Comparison of ENCODE assay signal across 8 cellular contexts in genomic region chr12:2877047-2877958, GRCh38. TPM values are rescaled to one million over a fixed set of nuclear protein-coding genes. Genes with fewer than 3 reads are reported as not detected.
DNase-seq lines count a peak whose midpoint lies in the region; ATAC-seq and TF ChIP-seq lines count a peak whose summit lies in the region.

TSS of gene FOXM1 (minus strand) at chr12:2877174. CDS start at chr12:2874478, 2,696 bp downstream.
TSS of gene RHNO1 (plus strand) at chr12:2877223. CDS start at chr12:2885367, 8,144 bp downstream.

- H3K9me3 ChIP-seq in OCI-LY3 (ENCODE audit: insufficient read depth, low read length), result no peaks in the 10 kb centered on the region
- H3K9me3 ChIP-seq in mucosa of descending colon, result no peaks in the 10 kb centered on the region

- intact Hi-C loops in Calu3 (cut with micrococcal nuclease; ENCODE audit: unreplicated experiment) (no loop called here), mucosa of descending colon (cut with DNase I, micrococcal nuclease) (no loop called here)

- peak within 1 kb of the TSS; percentile 91 for H3K4me2 ChIP-seq in OCI-LY3 (ENCODE audit: low read length)

- H3K4me3 ChIP-seq in OCI-LY3 (ENCODE audit: low read length) (peak within 1 kb of the TSS; percentile 89), epithelial cell of esophagus (ENCODE audit: low read length) (peak within 1 kb of the TSS; percentile 77), mucosa of descending colon (peak within 1 kb of the TSS; percentile 66)

- H3K27ac ChIP-seq in OCI-LY3 (ENCODE audit: low read length), result peak within 1 kb of the TSS; percentile 69

- H2AFZ ChIP-seq in OCI-LY3 (ENCODE audit: low read depth, low read length), result peak within 1 kb of the TSS; percentile 43; the same call in 1 of the 2 replicates

- peak within 1 kb of the TSS; percentile 87 for H3K27ac Mint-ChIP-seq in Calu3 (ENCODE audit: unreplicated experiment)

- CTCF ChIA-PET in Calu3 (lab: Charles Lee), result interaction anchor here (2.3 to 2.5 kb wide), 2 partner anchors 13 to 164 kb away, joined by 8 to 9 read pairs; partner anchors contain the start of gene TULP3

- H3K79me2 ChIP-seq in OCI-LY3 (ENCODE audit: low read length), result peaks cover 81% of the 10 kb centered on the region

- H3K27me3 Mint-ChIP-seq in Calu3 (ENCODE audit: unreplicated experiment), result no peaks in the 10 kb centered on the region

- H3K4me3 Mint-ChIP-seq in Calu3 (ENCODE audit: low read depth, unreplicated experiment), result peak within 1 kb of the TSS; percentile 75

- peak within 1 kb of the TSS; percentile 95 for H3K9ac ChIP-seq in OCI-LY3 (ENCODE audit: low read length)

- no peak for TF ChIP-seq CTCF in Calu3 (IDR thresholded peaks at IDR 0.05; ENCODE audit: unreplicated experiment)
- TF ChIP-seq CTCF in OCI-LY3 (IDR thresholded peaks at IDR 0.05; ENCODE audit: low read depth, low read length), result no peak
- TF ChIP-seq CTCF in epithelial cell of esophagus (IDR thresholded peaks at IDR 0.05; ENCODE audit: insufficient read depth, low read depth, low read length, missing control alignments), result no peak
- no peak for TF ChIP-seq CTCF in mucosa of descending colon (IDR thresholded peaks at IDR 0.05)

- no peaks in the 10 kb centered on the region for H3K9me3 Mint-ChIP-seq in Calu3 (ENCODE audit: low read depth, unreplicated experiment)

- H3K4me1 Mint-ChIP-seq in Calu3 (ENCODE audit: low read depth, unreplicated experiment), result peaks cover 22% of the 10 kb centered on the region

- DNase-seq in Calu3, result peak; percentile 90
- peak; percentile 89 for DNase-seq in HuH-7 (ENCODE audit: low spot score)
- DNase-seq in activated T-cell treated with anti-CD3 and anti-CD28 coated beads for 24 hours (ENCODE audit: low read depth), result peak; percentile 84
- DNase-seq in epithelial cell of esophagus (ENCODE audit: low read depth), result peak; percentile 89
- DNase-seq in mucosa of descending colon, result peak; percentile 93 to 94 (median 94)
- DNase-seq in stimulated activated CD8-positive, alpha-beta memory T cell treated with anti-CD3 and anti-CD28 coated beads, Interleukin-4, amount 100 ng/mL, for 1 hour (ENCODE audit: low read depth in 2 of 2, low spot score in 1 of 2), result peak; percentile 62 to 79

- no peaks in the 10 kb centered on the region for H3K27me3 ChIP-seq in OCI-LY3 (ENCODE audit: low read depth, low read length)

- peaks cover 39% of the 10 kb centered on the region for H3K36me3 Mint-ChIP-seq in Calu3 (ENCODE audit: insufficient read depth, unreplicated experiment)

- BruUV-seq in Calu3 (replicated peaks; lab: Mats Ljungman, UMichigan), result TSS peak; percentile 79

- H3K36me3 ChIP-seq in OCI-LY3 (replicated peaks; ENCODE audit: low read depth, low read length), result peaks cover 21% of the 10 kb centered on the region
- no peaks in the 10 kb centered on the region for H3K36me3 ChIP-seq in mucosa of descending colon (ENCODE audit: low read depth)

- peak; percentile 69 for ATAC-seq in GM21447 (IDR thresholded peaks at IDR 0.05; ENCODE audit: unreplicated experiment)
- peak; percentile 94 for ATAC-seq in mucosa of descending colon

- H4K20me1 ChIP-seq in OCI-LY3 (ENCODE audit: insufficient read depth, low read length), result peaks cover 3% of the 10 kb centered on the region; the same call in 1 of the 2 replicates

- H3K4me1 ChIP-seq in OCI-LY3 (ENCODE audit: low read length), result peaks cover 12% of the 10 kb centered on the region
- peaks cover 8% of the 10 kb centered on the region for H3K4me1 ChIP-seq in mucosa of descending colon (ENCODE audit: low read depth)

RNA-seq across cellular contexts. Expression of gene FOXM1, which starts in this region (rescaled TPM):
- 85.8 and 103 TPM in 2 replicates for total RNA-seq in Calu3 (2022)
- 10 to 100 TPM in 1 of 3 donors, 1 to 10 TPM in 2; 6.3 to 30.0 (median 7.7) TPM for total RNA-seq in mucosa of descending colon

RNA-seq across cellular contexts. Expression of gene RHNO1, which starts in this region (rescaled TPM):
- total RNA-seq in Calu3 (2022) (55.6 and 64.8 TPM in 2 replicates), mucosa of descending colon (10 to 100 TPM in 2 of 3 donors, 1 to 10 TPM in 1; 8.7 to 20.1 (median 15.5) TPM)

Comparison
In these comparisons a context has a peak if more than half of its experiments do, and no peak if none do; other contexts are left out.
1. Peak in every context shown above with its lines: DNase-seq, ATAC-seq, H3K4me3 ChIP-seq and H3K27ac ChIP-seq.